Comparison of ENCODE assay signal across 13 cellular contexts in the genomic region with DNA sequence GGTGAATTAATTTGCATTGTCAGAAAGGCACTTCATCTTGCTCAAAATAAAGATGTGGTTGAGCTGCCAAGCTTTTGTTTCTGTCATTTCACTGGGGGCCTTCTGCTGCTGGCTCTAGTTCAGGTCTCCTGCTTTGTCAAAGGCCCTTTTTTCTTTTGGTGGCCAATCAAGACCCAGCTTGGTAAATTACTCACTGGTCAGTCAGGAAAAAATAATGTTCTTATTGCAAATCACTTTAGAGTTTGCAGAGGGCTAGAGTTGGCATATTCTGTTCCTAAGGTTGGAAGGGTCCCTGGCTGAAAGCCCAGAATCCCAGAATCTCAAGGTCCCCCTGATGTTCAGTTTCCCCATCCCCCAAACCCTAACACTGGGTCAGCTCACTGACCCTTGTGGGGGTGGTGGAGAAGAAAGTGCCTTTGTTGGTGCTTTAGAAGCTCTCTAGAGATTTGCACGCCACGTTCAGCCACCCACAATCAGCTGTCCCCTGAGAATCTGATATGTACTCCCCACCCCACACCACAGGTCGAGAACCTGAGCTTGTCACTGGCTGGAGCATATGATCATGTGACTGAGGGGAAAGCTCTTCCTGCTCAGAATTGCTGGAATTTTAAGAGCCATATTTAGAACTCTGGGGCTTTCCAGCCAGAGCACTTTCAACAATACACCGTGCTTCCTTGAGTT. TPM values are rescaled to one million over a fixed set of nuclear protein-coding genes. Genes with fewer than 3 reads are reported as not detected.
DNase-seq lines count a peak whose midpoint lies in the region; ATAC-seq and TF ChIP-seq lines count a peak whose summit lies in the region.
"Had no signal": no experiment of that assay in that cellular context is flagged by ENCODE, and none has a peak within 500 bp of the region (broad histone marks: within the 10 kb centered on the region; RNA-seq: fewer than 3 reads in every experiment).

No MANE protein-coding gene starts in this region.

- POLR2A ChIA-PET in CD4-positive, alpha-beta memory T cell (lab: Charles Lee; ENCODE audit: partially characterized antibody) = no interaction called here

- H3K9me3 ChIP-seq in BLaER1 (peaks cover 11% of the 10 kb centered on the region), T-helper 17 cell (ENCODE audit: control insufficient read depth, low read length, poor library complexity, severe bottlenecking) (no peaks in the 10 kb centered on the region), uterus (no peaks in the 10 kb centered on the region)
- H3K9me3 ChIP-seq in CD4-positive, alpha-beta memory T cell (ENCODE audit: control insufficient read depth in 1 of 2, low read length in 2 of 2) = no peaks in the 10 kb centered on the region

- peak overlapping the region; percentile 22 for H3K4me3 Mint-ChIP-seq in neural crest cell
- H3K4me3 Mint-ChIP-seq in CD4-positive, alpha-beta memory T cell = no peak overlapping the region
- H3K4me3 Mint-ChIP-seq in T-helper 17 cell = no peak overlapping the region
- H3K4me3 Mint-ChIP-seq: stimulated activated naive CD8-positive, alpha-beta T cell treated with anti-CD3 and anti-CD28 coated beads, Interleukin-15, Interleukin-2, amounts not matched to agents 100 ng/mL and 50 ng/mL, for 24 hours had no signal

- no peaks in the 10 kb centered on the region for H3K36me3 Mint-ChIP-seq in neural crest cell (ENCODE audit: low read depth)
- peaks cover 0 to 2% of the 10 kb centered on the region in 2 donors for H3K36me3 Mint-ChIP-seq in CD4-positive, alpha-beta memory T cell
- no peaks in the 10 kb centered on the region for H3K36me3 Mint-ChIP-seq in T-helper 17 cell (ENCODE audit: low read depth)

- peak overlapping the region; percentile 73 for H3K27ac Mint-ChIP-seq in neural crest cell (ENCODE audit: unreplicated experiment)
- no peak overlapping the region for H3K27ac Mint-ChIP-seq in CD4-positive, alpha-beta memory T cell
- no peak overlapping the region for H3K27ac Mint-ChIP-seq in T-helper 17 cell
- H3K27ac Mint-ChIP-seq: stimulated activated naive CD8-positive, alpha-beta T cell treated with anti-CD3 and anti-CD28 coated beads, Interleukin-15, Interleukin-2, amounts not matched to agents 100 ng/mL and 50 ng/mL, for 24 hours had no signal

- no peaks in the 10 kb centered on the region for H4K20me1 ChIP-seq in BLaER1

- H3K4me1 ChIP-seq in BLaER1 (peaks cover 45% of the 10 kb centered on the region), uterus (no peaks in the 10 kb centered on the region)
- peaks cover 7% of the 10 kb centered on the region for H3K4me1 ChIP-seq in CD4-positive, alpha-beta memory T cell (ENCODE audit: insufficient read depth, low read length)

- H3K27me3 ChIP-seq in BLaER1 (no peaks in the 10 kb centered on the region), uterus (no peaks in the 10 kb centered on the region)
- no peaks in the 10 kb centered on the region for H3K27me3 ChIP-seq in CD4-positive, alpha-beta memory T cell (ENCODE audit: insufficient read depth, low read length)

- H3K27ac ChIP-seq in BLaER1 (peak overlapping the region; percentile 24), coronary artery (peak overlapping the region; percentile 40 to 85), uterus (no peak overlapping the region)
- no peak overlapping the region for H3K27ac ChIP-seq in CD4-positive, alpha-beta memory T cell (ENCODE audit: low read depth, low read length)

- TF ChIP-seq CTCF in coronary artery (IDR thresholded peaks at IDR 0.05) (no peak), neural crest cell (conservative IDR thresholded peaks at IDR 0.05) (no peak), uterus (IDR thresholded peaks at IDR 0.05) (no peak)

- H3K36me3 ChIP-seq in BLaER1 (no peaks in the 10 kb centered on the region), uterus (no peaks in the 10 kb centered on the region)
- no peaks in the 10 kb centered on the region for H3K36me3 ChIP-seq in CD4-positive, alpha-beta memory T cell (ENCODE audit: insufficient read depth, low read length)

- H3K4me3 ChIP-seq in BLaER1 = no peak overlapping the region
- H3K4me3 ChIP-seq in coronary artery = no peak overlapping the region
- H3K4me3 ChIP-seq in CD4-positive, alpha-beta memory T cell (ENCODE audit: low read length in 2 of 2) = no peak overlapping the region
- no peak overlapping the region for H3K4me3 ChIP-seq in uterus

- peak; percentile 37 for ATAC-seq in HG03108 (IDR thresholded peaks at IDR 0.05; ENCODE audit: unreplicated experiment)
- no peak for ATAC-seq in T-helper 17 cell

- CTCF ChIA-PET in CD4-positive, alpha-beta memory T cell (lab: Charles Lee; ENCODE audit: partially characterized antibody) = interaction anchor here (0.6 to 4.3 kb wide), 8 partner anchors 9 to 263 kb away, joined by 3 to 36 read pairs (median 5); a partner anchor contains a TSS

- intact Hi-C loops in CD4-positive, alpha-beta memory T cell (cut with micrococcal nuclease) = no loop called here
- intact Hi-C loops in uterus (cut with DNase I; ENCODE audit: low total_unique reads) = no loop called here

- H3K9me3 Mint-ChIP-seq in neural crest cell = peaks cover 3% of the 10 kb centered on the region
- peaks cover 0 to 2% (median 0%) of the 10 kb centered on the region in 8 donors for H3K9me3 Mint-ChIP-seq in CD4-positive, alpha-beta memory T cell

- no peak for TF ChIP-seq POLR2A in uterus (IDR thresholded peaks at IDR 0.05)

- peak overlapping the region; percentile 11; the same call in 1 of the 2 replicates for H3K9ac ChIP-seq in BLaER1

- H3K27me3 Mint-ChIP-seq in neural crest cell (ENCODE audit: low read depth) = peaks cover 3% of the 10 kb centered on the region
- H3K27me3 Mint-ChIP-seq in CD4-positive, alpha-beta memory T cell = peaks cover 0 to 5% of the 10 kb centered on the region in 2 donors
- peaks cover 17% of the 10 kb centered on the region for H3K27me3 Mint-ChIP-seq in T-helper 17 cell
- H3K27me3 Mint-ChIP-seq: stimulated activated naive CD8-positive, alpha-beta T cell treated with anti-CD3 and anti-CD28 coated beads, Interleukin-15, Interleukin-2, amounts not matched to agents 100 ng/mL and 50 ng/mL, for 24 hours had no signal

- peak overlapping the region; percentile 80 for H3K4me2 ChIP-seq in BLaER1

- H3K4me1 Mint-ChIP-seq in neural crest cell (peaks cover 30% of the 10 kb centered on the region), T-helper 17 cell (peaks cover 7% of the 10 kb centered on the region)
- peaks cover 2 to 9% (median 5%) of the 10 kb centered on the region in 4 donors for H3K4me1 Mint-ChIP-seq in CD4-positive, alpha-beta memory T cell

- DNase-seq in coronary artery (ENCODE audit: low spot score) (peak; percentile 87), neural crest cell (ENCODE audit: low read depth, low spot score) (no peak), occipital lobe (lab: John Stamatoyannopoulos, UW) (no peak), T-helper 17 cell (no peak), uterus (no peak)
- DNase-seq in CD4-positive, alpha-beta memory T cell = no peak
- DNase-seq: activated gamma-delta T cell, NCI-H187 had no signal

RNA-seq across cellular contexts. Expression of a gene that starts 21.7 kb away (rescaled TPM):
- not detected in 2 replicates for total RNA-seq in neural crest cell
- total RNA-seq in CD4-positive, alpha-beta memory T cell = not detected
- polyA plus RNA-seq in CD4-positive, alpha-beta memory T cell = not detected
- not detected for total RNA-seq in occipital lobe
- not detected for total RNA-seq in T-helper 17 cell
- not detected for total RNA-seq in uterus
- total RNA-seq: glomerular endothelial cell; T-helper 2 cell treated with Interferon-gamma antibody and Interleukin-4, amounts not matched to agents 100 ng/mL and 5 ng/mL, for 36 hours had no signal

RNA-seq across cellular contexts. Expression of a gene that starts 29.1 kb away (rescaled TPM):
- total RNA-seq in neural crest cell = not detected in 2 replicates
- total RNA-seq in CD4-positive, alpha-beta memory T cell = 1 to 10 TPM; 3.1 to 3.2 TPM
- 1 to 10 TPM in 1 of 2 donors, under 1 TPM in 1; 0.67 to 5.4 TPM for polyA plus RNA-seq in CD4-positive, alpha-beta memory T cell
- not detected for total RNA-seq in occipital lobe
- total RNA-seq in T-helper 17 cell = 1 to 10 TPM in 1 of 2 donors, under 1 TPM in 1; 0.37 to 2.6 TPM
- 1 to 10 TPM in 1 of 4 donors, not detected in 3; 1.3 TPM for total RNA-seq in uterus

Comparison
In these comparisons a context has a peak if more than half of its experiments do, and no peak if none do; other contexts are left out.
1. H3K27ac ChIP-seq: peak in BLaER1 (single experiment) and coronary artery (2 of 2); none in CD4-positive, alpha-beta memory T cell (single experiment) and uterus (0 of 2).